ENCODE assay signal across 19 cellular contexts in the genomic region with DNA sequence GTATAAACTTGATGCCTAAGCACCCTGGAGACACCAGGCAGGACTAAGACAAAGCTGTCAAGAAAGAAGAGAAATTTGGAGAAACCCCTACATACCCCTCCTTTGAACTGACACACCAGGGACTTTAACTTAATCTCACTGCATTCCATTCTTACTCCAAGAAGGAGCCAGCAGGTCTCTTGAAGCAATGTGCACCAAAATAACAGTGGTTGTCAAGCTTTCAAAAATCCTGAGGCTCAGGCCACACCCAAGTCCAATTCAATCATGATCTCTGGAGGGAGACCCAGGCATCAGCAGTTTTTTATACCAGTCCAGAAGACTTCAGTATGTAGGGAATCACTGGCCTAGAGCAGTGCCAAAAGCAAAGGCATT.
"Had no signal": no experiment of that assay in that cellular context is flagged by ENCODE, and none has a peak within 500 bp of the region (broad histone marks: within the 10 kb centered on the region; RNA-seq: fewer than 3 reads in every experiment).

No MANE protein-coding gene starts in this region.

- H3K27ac ChIP-seq: ascending aorta, lower lobe of right lung, parathyroid adenoma, skin epidermis, transverse colon, WERI-Rb-1 had no signal

- H3K27ac Mint-ChIP-seq: activated CD4-positive, alpha-beta memory T cell treated with anti-CD3 and anti-CD28 coated beads for 36 hours; activated CD8-positive, alpha-beta memory T cell treated with anti-CD3 and anti-CD28 coated beads, Interleukin-2, amount 10 ng/mL, durations not matched to agents 7 days and 5 days; activated naive CD4-positive, alpha-beta T cell treated with anti-CD3 and anti-CD28 coated beads for 36 hours; activated naive CD8-positive, alpha-beta T cell treated with anti-CD3 and anti-CD28 coated beads, Interleukin-2, amount 50 U/mL, for 24 hours; activated T-helper 2 cell treated with anti-CD3 and anti-CD28 coated beads, Interferon-gamma antibody, Interleukin-2, Interleukin-4, amounts not matched to agents 10 μg/mL and 5 μg/mL and 100 μg/mL, durations not matched to agents 14 hours and 24 hours and 36 hours; naive thymus-derived CD4-positive, alpha-beta T cell; T-helper 17 cell had no signal

- H3K36me3 ChIP-seq: ascending aorta, lower lobe of right lung, transverse colon had no signal

- H3K27me3 ChIP-seq: ascending aorta, dorsolateral prefrontal cortex, transverse colon had no signal

- H3K9ac ChIP-seq: parathyroid adenoma had no signal

- ATAC-seq: activated CD8-positive, alpha-beta memory T cell treated with anti-CD3 and anti-CD28 coated beads, Interleukin-2, amount 10 ng/mL, durations not matched to agents 7 days and 5 days; activated naive CD8-positive, alpha-beta T cell treated with anti-CD3 and anti-CD28 coated beads, Interleukin-2, amount 50 U/mL, for 24 hours; naive thymus-derived CD4-positive, alpha-beta T cell; T-helper 17 cell had no signal

- H3K4me3 ChIP-seq: ascending aorta, dorsolateral prefrontal cortex, lower lobe of right lung, skin epidermis, transverse colon had no signal

- H3K9me3 Mint-ChIP-seq: activated CD4-positive, alpha-beta memory T cell treated with anti-CD3 and anti-CD28 coated beads for 36 hours; activated naive CD4-positive, alpha-beta T cell treated with anti-CD3 and anti-CD28 coated beads for 36 hours; activated naive CD8-positive, alpha-beta T cell treated with anti-CD3 and anti-CD28 coated beads, Interleukin-2, amount 50 U/mL, for 24 hours; activated T-helper 2 cell treated with anti-CD3 and anti-CD28 coated beads, Interferon-gamma antibody, Interleukin-2, Interleukin-4, amounts not matched to agents 10 μg/mL and 5 μg/mL and 100 μg/mL, durations not matched to agents 14 hours and 24 hours and 36 hours; naive thymus-derived CD4-positive, alpha-beta T cell had no signal

- H3K9me3 ChIP-seq: ascending aorta, lower lobe of right lung, transverse colon had no signal

- H3K4me3 Mint-ChIP-seq: activated CD4-positive, alpha-beta memory T cell treated with anti-CD3 and anti-CD28 coated beads for 36 hours; activated CD8-positive, alpha-beta memory T cell treated with anti-CD3 and anti-CD28 coated beads, Interleukin-2, amount 10 ng/mL, durations not matched to agents 7 days and 5 days; activated naive CD4-positive, alpha-beta T cell treated with anti-CD3 and anti-CD28 coated beads for 36 hours; activated naive CD8-positive, alpha-beta T cell treated with anti-CD3 and anti-CD28 coated beads, Interleukin-2, amount 50 U/mL, for 24 hours; naive thymus-derived CD4-positive, alpha-beta T cell; T-helper 17 cell had no signal

- H3K27me3 Mint-ChIP-seq: activated CD4-positive, alpha-beta memory T cell treated with anti-CD3 and anti-CD28 coated beads for 36 hours; activated CD8-positive, alpha-beta memory T cell treated with anti-CD3 and anti-CD28 coated beads, Interleukin-2, amount 10 ng/mL, durations not matched to agents 7 days and 5 days; activated naive CD8-positive, alpha-beta T cell treated with anti-CD3 and anti-CD28 coated beads, Interleukin-2, amount 50 U/mL, for 24 hours; naive thymus-derived CD4-positive, alpha-beta T cell; T-helper 17 cell had no signal

- DNase-seq: activated CD4-positive, alpha-beta memory T cell treated with anti-CD3 and anti-CD28 coated beads for 36 hours; activated CD8-positive, alpha-beta memory T cell treated with anti-CD3 and anti-CD28 coated beads, Interleukin-2, amount 10 ng/mL, durations not matched to agents 7 days and 5 days; activated naive CD4-positive, alpha-beta T cell treated with anti-CD3 and anti-CD28 coated beads for 36 hours; activated naive CD8-positive, alpha-beta T cell treated with anti-CD3 and anti-CD28 coated beads, Interleukin-2, amount 50 U/mL, for 24 hours; activated T-cell treated with anti-CD3 and anti-CD28 coated beads, Interleukin-2, amount 50 U/mL, for 1 hour; dorsolateral prefrontal cortex; glutamatergic neuron; lower lobe of right lung; naive thymus-derived CD4-positive, alpha-beta T cell; retina; stimulated activated CD4-positive, alpha-beta T cell treated with anti-CD3 and anti-CD28 coated beads, Interleukin-4, amount 100 ng/mL, for 24 hours; stimulated activated naive CD4-positive, alpha-beta T cell; T-helper 17 cell; transverse colon; WERI-Rb-1 had no signal
